In the genomic region with DNA sequence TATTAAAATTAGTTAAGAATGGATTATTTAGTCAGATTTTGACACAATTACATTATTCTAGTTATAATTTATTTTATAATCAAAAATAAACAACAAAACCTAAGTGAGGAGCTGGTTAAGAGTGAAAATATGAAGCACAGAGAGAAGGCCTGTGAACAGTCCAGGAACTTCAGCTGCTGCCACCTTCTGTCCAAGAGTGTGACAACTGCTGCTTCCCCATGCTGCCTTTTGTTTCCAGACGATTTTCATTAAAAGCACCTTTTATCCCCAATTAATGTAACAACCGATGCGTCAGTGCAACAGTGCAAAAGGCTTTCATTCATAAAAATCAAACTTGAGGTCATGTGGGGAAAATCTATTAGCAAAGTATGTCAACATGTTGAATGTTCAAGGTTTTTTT, we compare ENCODE assay signal across 10 cellular contexts.
DNase-seq lines count a peak whose midpoint lies in the region; FAIRE-seq and TF ChIP-seq lines count a peak whose summit lies in the region.
"Had no signal": no experiment of that assay in that cellular context is flagged by ENCODE, and none has a peak within 500 bp of the region (broad histone marks: within the 10 kb centered on the region; RNA-seq: fewer than 3 reads in every experiment).

No MANE protein-coding gene starts in this region.

- intact Hi-C loops in ovary (cut with DNase I) = no loop called here

- TF ChIP-seq CTCF in VCaP (conservative IDR thresholded peaks at IDR 0.05) (peak; percentile 81), ovary (IDR thresholded peaks at IDR 0.05) (no peak), GM20000 (IDR thresholded peaks at IDR 0.05; ENCODE audit: extremely low read depth, missing control alignments) (no peak)

- no peaks in the 10 kb centered on the region for H3K27me3 ChIP-seq in ovary

- FAIRE-seq in HTR-8/SVneo (lab: Jason Lieb, UNC) = no peak
- FAIRE-seq: H54 had no signal

- DNase-seq in EH (ENCODE audit: low read depth) (peak; percentile 27), HTR-8/SVneo (ENCODE audit: insufficient read length, low spot score) (peak; percentile 13), medulla oblongata (ENCODE audit: extremely low spot score) (peak; percentile 51), ovary (no peak), GM20000 (ENCODE audit: low spot score) (no peak)
- DNase-seq in activated CD8-positive, alpha-beta memory T cell treated with anti-CD3 and anti-CD28 coated beads, Interleukin-2, amount 50 U/mL, for 48 hours = no peak
- no peak for DNase-seq in stimulated activated CD4-positive, alpha-beta T cell treated with anti-CD3 and anti-CD28 coated beads, Interleukin-1b, Interleukin-23, amount 100 ng/mL, for 48 hours

- 4 to 22% (median 7%) methylated on average over 3 of the region's 3 CpGs for WGBS in ovary, 3 donors

- H3K4me1 ChIP-seq in ovary (ENCODE audit: insufficient read depth) = no peaks in the 10 kb centered on the region

- no peak overlapping the region for H3K27ac ChIP-seq in VCaP
- H3K27ac ChIP-seq in ovary = no peak overlapping the region
- H3K27ac ChIP-seq: SK-N-MC had no signal

- no peak for TF ChIP-seq POLR2A in ovary (IDR thresholded peaks at IDR 0.05)

- no peak overlapping the region for H3K4me3 ChIP-seq in ovary
- H3K4me3 ChIP-seq: SK-N-MC had no signal

- no peak for TF ChIP-seq EP300 in ovary (IDR thresholded peaks at IDR 0.05)

- no peaks in the 10 kb centered on the region for H3K36me3 ChIP-seq in ovary

- no peaks in the 10 kb centered on the region for H3K9me3 ChIP-seq in ovary

Comparison
In these comparisons a context has a peak if more than half of its experiments do, and no peak if none do; other contexts are left out.
1. DNase-seq: peak in EH (single experiment), HTR-8/SVneo (single experiment) and medulla oblongata (single experiment); none in ovary (0 of 5), activated CD8-positive, alpha-beta memory T cell treated with anti-CD3 and anti-CD28 coated beads, Interleukin-2, amount 50 U/mL, for 48 hours (single experiment), GM20000 (single experiment) and stimulated activated CD4-positive, alpha-beta T cell treated with anti-CD3 and anti-CD28 coated beads, Interleukin-1b, Interleukin-23, amount 100 ng/mL, for 48 hours (single experiment).